Comparison of ENCODE assay signal across 1 cellular context in the genomic region with DNA sequence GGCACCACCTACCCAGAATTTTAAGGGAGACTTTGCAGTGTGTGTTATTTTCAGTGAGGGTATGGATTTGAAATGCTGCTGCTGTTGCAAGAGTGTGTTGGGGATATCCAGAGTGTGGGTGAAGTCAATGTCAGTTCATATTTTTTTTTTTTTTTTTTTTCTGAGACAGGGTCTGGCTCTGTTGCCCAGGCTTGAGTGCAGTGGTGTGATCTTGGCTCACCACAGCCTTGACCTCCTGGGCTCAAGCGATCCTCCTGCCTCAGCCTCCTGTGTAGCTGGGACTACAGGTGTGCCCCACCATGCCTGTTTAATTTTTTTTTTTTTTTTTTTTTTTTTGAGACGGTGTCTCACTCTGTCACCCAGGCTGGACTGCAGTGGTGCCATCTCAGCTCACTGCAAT. TPM values are rescaled to one million over a fixed set of nuclear protein-coding genes. Genes with fewer than 3 reads are reported as not detected.
"Had no signal": no experiment of that assay in that cellular context is flagged by ENCODE, and none has a peak within 500 bp of the region (broad histone marks: within the 10 kb centered on the region; RNA-seq: fewer than 3 reads in every experiment).

No MANE protein-coding gene starts in this region.

RNA-seq across cellular contexts. Expression of a gene that starts 9.5 kb away (rescaled TPM):
- total RNA-seq: naive thymus-derived CD8-positive, alpha-beta T cell had no signal
- polyA plus RNA-seq: naive thymus-derived CD8-positive, alpha-beta T cell had no signal
